Comparison of ENCODE assay signal across 1 cellular context in the genomic region with DNA sequence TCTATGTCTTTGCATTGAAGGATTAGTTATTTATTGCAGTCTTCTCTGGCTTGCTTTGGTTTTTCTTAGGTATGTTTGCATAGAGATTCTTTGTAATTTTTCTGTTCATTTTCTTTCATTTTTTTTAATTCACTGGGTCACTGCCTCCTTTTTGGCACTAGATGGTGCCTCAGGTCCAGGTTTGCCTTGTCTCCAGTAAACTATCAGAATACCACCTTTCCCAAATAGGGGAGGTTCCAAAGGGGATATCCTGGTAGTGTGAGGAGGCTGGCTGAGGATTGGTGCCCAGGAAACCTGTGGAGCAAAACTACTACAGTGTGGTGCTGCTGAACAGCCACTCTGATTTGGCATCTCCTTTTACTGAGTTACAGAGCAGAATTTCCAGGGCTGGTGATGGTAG.
TF ChIP-seq lines count a peak whose summit lies in the region.

No MANE protein-coding gene starts in this region.

TF ChIP-seq in WTC11, 78 proteins besides CTCF, POLR2A, EP300 and RAD21 (continued from another document):
- TF ChIP-seq, protein P1, sequence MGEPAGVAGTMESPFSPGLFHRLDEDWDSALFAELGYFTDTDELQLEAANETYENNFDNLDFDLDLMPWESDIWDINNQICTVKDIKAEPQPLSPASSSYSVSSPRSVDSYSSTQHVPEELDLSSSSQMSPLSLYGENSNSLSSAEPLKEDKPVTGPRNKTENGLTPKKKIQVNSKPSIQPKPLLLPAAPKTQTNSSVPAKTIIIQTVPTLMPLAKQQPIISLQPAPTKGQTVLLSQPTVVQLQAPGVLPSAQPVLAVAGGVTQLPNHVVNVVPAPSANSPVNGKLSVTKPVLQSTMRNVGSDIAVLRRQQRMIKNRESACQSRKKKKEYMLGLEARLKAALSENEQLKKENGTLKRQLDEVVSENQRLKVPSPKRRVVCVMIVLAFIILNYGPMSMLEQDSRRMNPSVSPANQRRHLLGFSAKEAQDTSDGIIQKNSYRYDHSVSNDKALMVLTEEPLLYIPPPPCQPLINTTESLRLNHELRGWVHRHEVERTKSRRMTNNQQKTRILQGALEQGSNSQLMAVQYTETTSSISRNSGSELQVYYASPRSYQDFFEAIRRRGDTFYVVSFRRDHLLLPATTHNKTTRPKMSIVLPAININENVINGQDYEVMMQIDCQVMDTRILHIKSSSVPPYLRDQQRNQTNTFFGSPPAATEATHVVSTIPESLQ (CRISPR knock-in tag; IDR thresholded peaks at IDR 0.05) = no peak
- TF ChIP-seq, protein P2, sequence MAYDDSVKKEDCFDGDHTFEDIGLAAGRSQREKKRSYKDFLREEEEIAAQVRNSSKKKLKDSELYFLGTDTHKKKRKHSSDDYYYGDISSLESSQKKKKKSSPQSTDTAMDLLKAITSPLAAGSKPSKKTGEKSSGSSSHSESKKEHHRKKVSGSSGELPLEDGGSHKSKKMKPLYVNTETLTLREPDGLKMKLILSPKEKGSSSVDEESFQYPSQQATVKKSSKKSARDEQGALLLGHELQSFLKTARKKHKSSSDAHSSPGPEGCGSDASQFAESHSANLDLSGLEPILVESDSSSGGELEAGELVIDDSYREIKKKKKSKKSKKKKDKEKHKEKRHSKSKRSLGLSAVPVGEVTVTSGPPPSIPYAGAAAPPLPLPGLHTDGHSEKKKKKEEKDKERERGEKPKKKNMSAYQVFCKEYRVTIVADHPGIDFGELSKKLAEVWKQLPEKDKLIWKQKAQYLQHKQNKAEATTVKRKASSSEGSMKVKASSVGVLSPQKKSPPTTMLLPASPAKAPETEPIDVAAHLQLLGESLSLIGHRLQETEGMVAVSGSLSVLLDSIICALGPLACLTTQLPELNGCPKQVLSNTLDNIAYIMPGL (CRISPR knock-in tag; IDR thresholded peaks at IDR 0.05) = no peak
- TF ChIP-seq, protein P3, sequence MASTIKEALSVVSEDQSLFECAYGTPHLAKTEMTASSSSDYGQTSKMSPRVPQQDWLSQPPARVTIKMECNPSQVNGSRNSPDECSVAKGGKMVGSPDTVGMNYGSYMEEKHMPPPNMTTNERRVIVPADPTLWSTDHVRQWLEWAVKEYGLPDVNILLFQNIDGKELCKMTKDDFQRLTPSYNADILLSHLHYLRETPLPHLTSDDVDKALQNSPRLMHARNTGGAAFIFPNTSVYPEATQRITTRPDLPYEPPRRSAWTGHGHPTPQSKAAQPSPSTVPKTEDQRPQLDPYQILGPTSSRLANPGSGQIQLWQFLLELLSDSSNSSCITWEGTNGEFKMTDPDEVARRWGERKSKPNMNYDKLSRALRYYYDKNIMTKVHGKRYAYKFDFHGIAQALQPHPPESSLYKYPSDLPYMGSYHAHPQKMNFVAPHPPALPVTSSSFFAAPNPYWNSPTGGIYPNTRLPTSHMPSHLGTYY (CRISPR knock-in tag; IDR thresholded peaks at IDR 0.05) = no peak
- TF ChIP-seq NFATC4 (CRISPR knock-in tag; IDR thresholded peaks at IDR 0.05) = no peak
- TF ChIP-seq ZNF396 (CRISPR knock-in tag; IDR thresholded peaks at IDR 0.05; ENCODE audit: borderline replicate concordance) = no peak
- TF ChIP-seq CREB1 (CRISPR knock-in tag; IDR thresholded peaks at IDR 0.05) = no peak
- TF ChIP-seq PRRX2 (CRISPR knock-in tag; IDR thresholded peaks at IDR 0.05) = no peak
- TF ChIP-seq ZNF138 (CRISPR knock-in tag; conservative IDR thresholded peaks at IDR 0.05) = no peak
